Comparison of ENCODE assay signal across 33 cellular contexts in genomic region chr13:28447206-28447605, GRCh38. TPM values are rescaled to one million over a fixed set of nuclear protein-coding genes. Genes with fewer than 3 reads are reported as not detected.
DNase-seq lines count a peak whose midpoint lies in the region; TF ChIP-seq lines count a peak whose summit lies in the region.
"Had no signal": no experiment of that assay in that cellular context is flagged by ENCODE, and none has a peak within 500 bp of the region (broad histone marks: within the 10 kb centered on the region; RNA-seq: fewer than 3 reads in every experiment).

No MANE protein-coding gene starts in this region.

- no peak overlapping the region for H3K23ac ChIP-seq in trophoblast cell (ENCODE audit: low read length)

- H3K18ac ChIP-seq in trophoblast cell (ENCODE audit: low read length) = no peak overlapping the region

- no peak overlapping the region for H3K4me3 Mint-ChIP-seq in mesothelial cell of epicardium
- H3K4me3 Mint-ChIP-seq: B cell; CD14-positive monocyte; CD4-positive, alpha-beta memory T cell; CD4-positive, alpha-beta T cell; CD4-positive, CD25-positive, alpha-beta regulatory T cell; CD8-positive, alpha-beta memory T cell; CD8-positive, alpha-beta T cell had no signal

- H3K27ac Mint-ChIP-seq in mesothelial cell of epicardium = no peak overlapping the region
- H3K27ac Mint-ChIP-seq: B cell; CD14-positive monocyte; CD4-positive, alpha-beta memory T cell; CD4-positive, alpha-beta T cell; CD4-positive, CD25-positive, alpha-beta regulatory T cell; CD8-positive, alpha-beta memory T cell; CD8-positive, alpha-beta T cell had no signal

- H4K20me1 ChIP-seq in smooth muscle cell (ENCODE audit: low read depth) = peaks cover 98% of the 10 kb centered on the region
- H4K20me1 ChIP-seq: BLaER1; BLaER1 treated with 17β-estradiol and CSF1 and Interleukin-3, amounts not matched to agents 10 nM and 100 nM had no signal

- H3K9me3 ChIP-seq in trophoblast cell (ENCODE audit: insufficient read depth, low read depth, low read length) (no peaks in the 10 kb centered on the region), smooth muscle cell (replicated peaks; ENCODE audit: low read depth) (no peaks in the 10 kb centered on the region), MG63 (peaks cover 9% of the 10 kb centered on the region; the same call in 1 of the 2 replicates)
- H3K9me3 ChIP-seq: A549, Caco-2 had no signal

- H2AK5ac ChIP-seq in trophoblast cell (ENCODE audit: low read length) = no peak overlapping the region

- no peak overlapping the region for H2BK120ac ChIP-seq in trophoblast cell (ENCODE audit: insufficient read depth, low read length, poor library complexity)

- no peak overlapping the region for H3K27ac ChIP-seq in trophoblast cell (ENCODE audit: low read depth, low read length)
- H3K27ac ChIP-seq in smooth muscle cell (ENCODE audit: low read depth) = peak overlapping the region; percentile 29
- H3K27ac ChIP-seq: 22Rv1; A549; BLaER1; BLaER1 treated with 17β-estradiol and CSF1 and Interleukin-3, amounts not matched to agents 10 nM and 100 nM; C4-2B had no signal

- H3K9me3 Mint-ChIP-seq in mesothelial cell of epicardium = peaks cover 36% of the 10 kb centered on the region

- peak; percentile 24 for DNase-seq in NCI-H226
- DNase-seq in trophoblast cell = peak; percentile 56 to 76
- no peak for DNase-seq in smooth muscle cell (lab: John Stamatoyannopoulos, UW; ENCODE audit: unreplicated experiment)
- no peak for DNase-seq in mesothelial cell of epicardium (ENCODE audit: low spot score in 2 of 2, unreplicated experiment in 2 of 2)
- DNase-seq in MG63 = no peak
- DNase-seq in HuH-7.5 (ENCODE audit: low spot score) = no peak
- DNase-seq: 8988T; ACHN; AML-193; BE2C; C1 segment of cervical spinal cord; Caco-2; Calu3; CD4-positive, alpha-beta memory T cell; CD4-positive, alpha-beta T cell; CD4-positive, CD25-positive, alpha-beta regulatory T cell; CD8-positive, alpha-beta memory T cell; CD8-positive, alpha-beta T cell; COR-L47; DMS 273 treated with DMSO at 0.1 percent for 48 hours; DMS153; DMS53; DMS79; DMS79 treated with DMSO at 0.1 percent for 48 hours; DND-41; EL had no signal

- no peaks in the 10 kb centered on the region for H3K27me3 Mint-ChIP-seq in mesothelial cell of epicardium (ENCODE audit: low read depth)
- H3K27me3 Mint-ChIP-seq: CD4-positive, alpha-beta T cell; CD4-positive, CD25-positive, alpha-beta regulatory T cell had no signal

- peaks cover 56% of the 10 kb centered on the region for H3F3A ChIP-seq in smooth muscle cell (ENCODE audit: low read depth)

- H3K36me3 ChIP-seq in trophoblast cell (ENCODE audit: control insufficient read depth in 1 of 2, insufficient read depth in 2 of 2, low read length in 2 of 2) (no peaks in the 10 kb centered on the region), smooth muscle cell (ENCODE audit: low read depth) (peaks cover 35% of the 10 kb centered on the region), MG63 (no peaks in the 10 kb centered on the region)
- H3K36me3 ChIP-seq: BE2C had no signal

- TF ChIP-seq CTCF in smooth muscle cell (IDR thresholded peaks at IDR 0.05; ENCODE audit: borderline replicate concordance, insufficient read depth, poor library complexity, severe bottlenecking) = no peak
- TF ChIP-seq CTCF in mesothelial cell of epicardium (IDR thresholded peaks at IDR 0.05; ENCODE audit: unreplicated experiment) = no peak

- peaks cover 3 to 6% of the 10 kb centered on the region in 2 experiments for H3K4me1 ChIP-seq in trophoblast cell (ENCODE audit: control insufficient read depth in 1 of 2, insufficient read depth in 2 of 2, low read length in 2 of 2)
- no peaks in the 10 kb centered on the region for H3K4me1 ChIP-seq in smooth muscle cell (ENCODE audit: low read depth)
- H3K4me1 ChIP-seq: A549, BE2C, Caco-2 had no signal

- no peaks in the 10 kb centered on the region for H3K79me2 ChIP-seq in trophoblast cell (ENCODE audit: control insufficient read depth, insufficient read depth, low read length, poor library complexity)
- H3K79me2 ChIP-seq in smooth muscle cell (ENCODE audit: low read depth) = peaks cover 91% of the 10 kb centered on the region

- H4K91ac ChIP-seq in trophoblast cell (ENCODE audit: low read depth, low read length) = no peak overlapping the region

- H3K4me3 ChIP-seq in trophoblast cell (ENCODE audit: low read depth, low read length) = no peak overlapping the region
- H3K4me3 ChIP-seq in smooth muscle cell = no peak overlapping the region
- H3K4me3 ChIP-seq in MG63 = no peak overlapping the region
- H3K4me3 ChIP-seq: A549; BLaER1; BLaER1 treated with 17β-estradiol and CSF1 and Interleukin-3, amounts not matched to agents 10 nM and 100 nM had no signal

- no peak overlapping the region for H3K4ac ChIP-seq in trophoblast cell (ENCODE audit: low read depth, low read length)

- H2BK12ac ChIP-seq in trophoblast cell (ENCODE audit: low read length) = no peak overlapping the region

- peaks cover 5% of the 10 kb centered on the region for H3K36me3 Mint-ChIP-seq in mesothelial cell of epicardium
- H3K36me3 Mint-ChIP-seq: CD14-positive monocyte; CD4-positive, alpha-beta memory T cell; CD4-positive, CD25-positive, alpha-beta regulatory T cell had no signal

- H3K9ac ChIP-seq in trophoblast cell (ENCODE audit: low read length) (no peak overlapping the region), smooth muscle cell (ENCODE audit: low read depth) (no peak overlapping the region)
- H3K9ac ChIP-seq: BLaER1; BLaER1 treated with 17β-estradiol and CSF1 and Interleukin-3, amounts not matched to agents 10 nM and 100 nM had no signal

- peaks cover 25% of the 10 kb centered on the region for H3K4me1 Mint-ChIP-seq in mesothelial cell of epicardium
- H3K4me1 Mint-ChIP-seq: B cell; CD14-positive monocyte; CD4-positive, alpha-beta memory T cell; CD4-positive, CD25-positive, alpha-beta regulatory T cell; CD8-positive, alpha-beta memory T cell had no signal

- no peaks in the 10 kb centered on the region for H3K79me1 ChIP-seq in trophoblast cell (ENCODE audit: low read length)

- no peak overlapping the region for H3K14ac ChIP-seq in trophoblast cell (ENCODE audit: low read length)

- no peak overlapping the region for H2BK5ac ChIP-seq in trophoblast cell (ENCODE audit: low read depth, low read length, poor library complexity)

- no peak overlapping the region for H4K12ac ChIP-seq in trophoblast cell (ENCODE audit: low read depth, low read length)

- H3K4me2 ChIP-seq in trophoblast cell (ENCODE audit: low read length) (no peak overlapping the region), smooth muscle cell (no peak overlapping the region)
- H3K4me2 ChIP-seq: A549; BLaER1; BLaER1 treated with 17β-estradiol and CSF1 and Interleukin-3, amounts not matched to agents 10 nM and 100 nM had no signal

- H3K27me3 ChIP-seq in trophoblast cell (ENCODE audit: insufficient read depth, low read length) (no peaks in the 10 kb centered on the region), smooth muscle cell (ENCODE audit: low read depth) (no peaks in the 10 kb centered on the region), MG63 (no peaks in the 10 kb centered on the region; the same call in 1 of the 2 replicates)
- H3K27me3 ChIP-seq: BE2C; BLaER1; BLaER1 treated with 17β-estradiol and CSF1 and Interleukin-3, amounts not matched to agents 10 nM and 100 nM had no signal

- no CpG with 5 or more reads among the region's 2 CpGs for WGBS in trophoblast cell (ENCODE audit: extremely low coverage, insufficient coverage, insufficient read length)
- WGBS in smooth muscle cell (ENCODE audit: low lambda C conversion rate) = 95% methylated on average over 2 of the region's 2 CpGs

- H2AFZ ChIP-seq in trophoblast cell (ENCODE audit: insufficient read depth, low read length, poor library complexity) (no peak overlapping the region), smooth muscle cell (ENCODE audit: low read depth) (no peak overlapping the region)

- no peak overlapping the region for H4K8ac ChIP-seq in trophoblast cell (ENCODE audit: low read depth, low read length)

RNA-seq across cellular contexts. Expression of gene FLT1, which starts 47.7 kb away (rescaled TPM):
- polyA plus RNA-seq in trophoblast cell (2013) = 17.6 and 18.3 TPM in 2 replicates
- total RNA-seq in smooth muscle cell = 738 and 786 TPM in 2 replicates
- 329 and 495 TPM in 2 replicates for polyA plus RNA-seq in smooth muscle cell
- 4.9 to 6.5 TPM (median 5.5 TPM) in 3 replicates for total RNA-seq in mesothelial cell of epicardium
- 0.15 and 0.66 TPM in 2 replicates for total RNA-seq in MG63 (2014; rRNA removed; shearing (Covaris generic); ENCODE audit: low replicate concordance)
- total RNA-seq: Calu3 had no signal
- polyA plus RNA-seq: A549; CD14-positive monocyte; CD8-positive, alpha-beta memory T cell had no signal

Comparison
In these comparisons a context has a peak if more than half of its experiments do, and no peak if none do; other contexts are left out.
1. DNase-seq: peak in NCI-H226 (single experiment) and trophoblast cell (2 of 2); none in smooth muscle cell (single experiment), mesothelial cell of epicardium (0 of 2), MG63 (single experiment) and HuH-7.5 (single experiment).
2. RNA of gene FLT1, which starts 47.7 kb away (total RNA-seq): 738 to 786 TPM in smooth muscle cell; 4.9 to 6.5 TPM in mesothelial cell of epicardium and 0.15 to 0.66 TPM in MG63; every median in the first group is over 10 times any median in the second.